In the genomic region with DNA sequence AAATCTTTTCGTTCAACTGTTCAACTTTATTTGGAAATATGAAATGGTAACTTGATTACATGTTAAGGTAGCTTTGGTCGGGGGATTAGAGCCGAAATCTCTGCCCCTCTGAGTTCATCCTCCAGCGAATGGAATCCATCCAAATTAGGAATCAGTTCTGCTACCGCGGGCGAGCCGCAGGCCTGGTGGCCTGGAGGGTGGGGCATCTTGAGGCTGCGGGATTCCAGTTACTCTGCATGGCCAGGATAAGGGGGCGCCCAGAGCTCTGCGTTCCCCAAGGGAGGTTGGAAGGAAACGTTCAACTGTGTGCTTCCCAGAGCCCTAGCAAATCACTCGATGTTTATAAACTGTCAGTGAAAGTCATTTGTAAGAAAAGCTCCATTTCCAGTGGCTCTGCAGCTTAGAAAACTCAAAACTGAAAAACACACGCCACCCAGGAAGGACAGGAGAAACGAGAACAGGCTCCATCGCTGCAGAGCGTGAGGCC, we compare ENCODE assay signal across 1 cellular context.
TF ChIP-seq lines count a peak whose summit lies in the region.

No MANE protein-coding gene starts in this region.

TF ChIP-seq in H1, 55 proteins besides CTCF, POLR2A, EP300 and RAD21:
- TF ChIP-seq NRF1 (IDR thresholded peaks at IDR 0.05; ENCODE audit: low read depth, low read length) (no peak), RBBP5 (IDR thresholded peaks at IDR 0.05; ENCODE audit: borderline replicate concordance, low read depth, low read length) (no peak), CHD1 (IDR thresholded peaks at IDR 0.05; ENCODE audit: low read depth, low read length) (no peak), POU5F1 (IDR thresholded peaks at IDR 0.05; ENCODE audit: low read depth, low read length) (no peak), TBP (IDR thresholded peaks at IDR 0.05; ENCODE audit: low read depth, low read length) (no peak), ASH2L (IDR thresholded peaks at IDR 0.05; ENCODE audit: low read length) (no peak), CBX8 (IDR thresholded peaks at IDR 0.05; ENCODE audit: borderline replicate concordance, low read depth, low read length) (no peak), KDM5A (IDR thresholded peaks at IDR 0.05; ENCODE audit: low read length) (no peak), RXRA (IDR thresholded peaks at IDR 0.05; ENCODE audit: insufficient read depth, low read depth, low read length) (no peak), JUND (IDR thresholded peaks at IDR 0.05; ENCODE audit: low read length) (no peak), SUZ12 (IDR thresholded peaks at IDR 0.05; ENCODE audit: low read length) (no peak), GABPA (IDR thresholded peaks at IDR 0.05; ENCODE audit: borderline replicate concordance, insufficient read depth, low read length) (no peak), HDAC2 (IDR thresholded peaks at IDR 0.05; ENCODE audit: borderline replicate concordance in 1 of 2, low read depth in 2 of 2, low read length in 2 of 2) (no peak), CTBP2 (IDR thresholded peaks at IDR 0.05; ENCODE audit: borderline replicate concordance, insufficient read depth, insufficient read length, low read length) (no peak), RFX5 (IDR thresholded peaks at IDR 0.05; ENCODE audit: borderline replicate concordance, low read depth, low read length) (no peak), SP4 (IDR thresholded peaks at IDR 0.05; ENCODE audit: low read length) (no peak), SIX5 (IDR thresholded peaks at IDR 0.05; ENCODE audit: low read depth, low read length) (no peak)
- TF ChIP-seq, protein P1, sequence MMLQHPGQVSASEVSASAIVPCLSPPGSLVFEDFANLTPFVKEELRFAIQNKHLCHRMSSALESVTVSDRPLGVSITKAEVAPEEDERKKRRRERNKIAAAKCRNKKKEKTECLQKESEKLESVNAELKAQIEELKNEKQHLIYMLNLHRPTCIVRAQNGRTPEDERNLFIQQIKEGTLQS (IDR thresholded peaks at IDR 0.05; ENCODE audit: insufficient read depth, low read depth, low read length) = no peak
- TF ChIP-seq, protein P2, sequence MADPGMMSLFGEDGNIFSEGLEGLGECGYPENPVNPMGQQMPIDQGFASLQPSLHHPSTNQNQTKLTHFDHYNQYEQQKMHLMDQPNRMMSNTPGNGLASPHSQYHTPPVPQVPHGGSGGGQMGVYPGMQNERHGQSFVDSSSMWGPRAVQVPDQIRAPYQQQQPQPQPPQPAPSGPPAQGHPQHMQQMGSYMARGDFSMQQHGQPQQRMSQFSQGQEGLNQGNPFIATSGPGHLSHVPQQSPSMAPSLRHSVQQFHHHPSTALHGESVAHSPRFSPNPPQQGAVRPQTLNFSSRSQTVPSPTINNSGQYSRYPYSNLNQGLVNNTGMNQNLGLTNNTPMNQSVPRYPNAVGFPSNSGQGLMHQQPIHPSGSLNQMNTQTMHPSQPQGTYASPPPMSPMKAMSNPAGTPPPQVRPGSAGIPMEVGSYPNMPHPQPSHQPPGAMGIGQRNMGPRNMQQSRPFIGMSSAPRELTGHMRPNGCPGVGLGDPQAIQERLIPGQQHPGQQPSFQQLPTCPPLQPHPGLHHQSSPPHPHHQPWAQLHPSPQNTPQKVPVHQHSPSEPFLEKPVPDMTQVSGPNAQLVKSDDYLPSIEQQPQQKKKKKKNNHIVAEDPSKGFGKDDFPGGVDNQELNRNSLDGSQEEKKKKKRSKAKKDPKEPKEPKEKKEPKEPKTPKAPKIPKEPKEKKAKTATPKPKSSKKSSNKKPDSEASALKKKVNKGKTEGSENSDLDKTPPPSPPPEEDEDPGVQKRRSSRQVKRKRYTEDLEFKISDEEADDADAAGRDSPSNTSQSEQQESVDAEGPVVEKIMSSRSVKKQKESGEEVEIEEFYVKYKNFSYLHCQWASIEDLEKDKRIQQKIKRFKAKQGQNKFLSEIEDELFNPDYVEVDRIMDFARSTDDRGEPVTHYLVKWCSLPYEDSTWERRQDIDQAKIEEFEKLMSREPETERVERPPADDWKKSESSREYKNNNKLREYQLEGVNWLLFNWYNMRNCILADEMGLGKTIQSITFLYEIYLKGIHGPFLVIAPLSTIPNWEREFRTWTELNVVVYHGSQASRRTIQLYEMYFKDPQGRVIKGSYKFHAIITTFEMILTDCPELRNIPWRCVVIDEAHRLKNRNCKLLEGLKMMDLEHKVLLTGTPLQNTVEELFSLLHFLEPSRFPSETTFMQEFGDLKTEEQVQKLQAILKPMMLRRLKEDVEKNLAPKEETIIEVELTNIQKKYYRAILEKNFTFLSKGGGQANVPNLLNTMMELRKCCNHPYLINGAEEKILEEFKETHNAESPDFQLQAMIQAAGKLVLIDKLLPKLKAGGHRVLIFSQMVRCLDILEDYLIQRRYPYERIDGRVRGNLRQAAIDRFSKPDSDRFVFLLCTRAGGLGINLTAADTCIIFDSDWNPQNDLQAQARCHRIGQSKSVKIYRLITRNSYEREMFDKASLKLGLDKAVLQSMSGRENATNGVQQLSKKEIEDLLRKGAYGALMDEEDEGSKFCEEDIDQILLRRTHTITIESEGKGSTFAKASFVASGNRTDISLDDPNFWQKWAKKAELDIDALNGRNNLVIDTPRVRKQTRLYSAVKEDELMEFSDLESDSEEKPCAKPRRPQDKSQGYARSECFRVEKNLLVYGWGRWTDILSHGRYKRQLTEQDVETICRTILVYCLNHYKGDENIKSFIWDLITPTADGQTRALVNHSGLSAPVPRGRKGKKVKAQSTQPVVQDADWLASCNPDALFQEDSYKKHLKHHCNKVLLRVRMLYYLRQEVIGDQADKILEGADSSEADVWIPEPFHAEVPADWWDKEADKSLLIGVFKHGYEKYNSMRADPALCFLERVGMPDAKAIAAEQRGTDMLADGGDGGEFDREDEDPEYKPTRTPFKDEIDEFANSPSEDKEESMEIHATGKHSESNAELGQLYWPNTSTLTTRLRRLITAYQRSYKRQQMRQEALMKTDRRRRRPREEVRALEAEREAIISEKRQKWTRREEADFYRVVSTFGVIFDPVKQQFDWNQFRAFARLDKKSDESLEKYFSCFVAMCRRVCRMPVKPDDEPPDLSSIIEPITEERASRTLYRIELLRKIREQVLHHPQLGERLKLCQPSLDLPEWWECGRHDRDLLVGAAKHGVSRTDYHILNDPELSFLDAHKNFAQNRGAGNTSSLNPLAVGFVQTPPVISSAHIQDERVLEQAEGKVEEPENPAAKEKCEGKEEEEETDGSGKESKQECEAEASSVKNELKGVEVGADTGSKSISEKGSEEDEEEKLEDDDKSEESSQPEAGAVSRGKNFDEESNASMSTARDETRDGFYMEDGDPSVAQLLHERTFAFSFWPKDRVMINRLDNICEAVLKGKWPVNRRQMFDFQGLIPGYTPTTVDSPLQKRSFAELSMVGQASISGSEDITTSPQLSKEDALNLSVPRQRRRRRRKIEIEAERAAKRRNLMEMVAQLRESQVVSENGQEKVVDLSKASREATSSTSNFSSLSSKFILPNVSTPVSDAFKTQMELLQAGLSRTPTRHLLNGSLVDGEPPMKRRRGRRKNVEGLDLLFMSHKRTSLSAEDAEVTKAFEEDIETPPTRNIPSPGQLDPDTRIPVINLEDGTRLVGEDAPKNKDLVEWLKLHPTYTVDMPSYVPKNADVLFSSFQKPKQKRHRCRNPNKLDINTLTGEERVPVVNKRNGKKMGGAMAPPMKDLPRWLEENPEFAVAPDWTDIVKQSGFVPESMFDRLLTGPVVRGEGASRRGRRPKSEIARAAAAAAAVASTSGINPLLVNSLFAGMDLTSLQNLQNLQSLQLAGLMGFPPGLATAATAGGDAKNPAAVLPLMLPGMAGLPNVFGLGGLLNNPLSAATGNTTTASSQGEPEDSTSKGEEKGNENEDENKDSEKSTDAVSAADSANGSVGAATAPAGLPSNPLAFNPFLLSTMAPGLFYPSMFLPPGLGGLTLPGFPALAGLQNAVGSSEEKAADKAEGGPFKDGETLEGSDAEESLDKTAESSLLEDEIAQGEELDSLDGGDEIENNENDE (IDR thresholded peaks at IDR 0.05; ENCODE audit: insufficient replicate concordance, low read length) = no peak
- TF ChIP-seq, protein P3, sequence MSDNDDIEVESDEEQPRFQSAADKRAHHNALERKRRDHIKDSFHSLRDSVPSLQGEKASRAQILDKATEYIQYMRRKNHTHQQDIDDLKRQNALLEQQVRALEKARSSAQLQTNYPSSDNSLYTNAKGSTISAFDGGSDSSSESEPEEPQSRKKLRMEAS (IDR thresholded peaks at IDR 0.05) = no peak
